ENCODE assay signal across 14 cellular contexts in the genomic region with DNA sequence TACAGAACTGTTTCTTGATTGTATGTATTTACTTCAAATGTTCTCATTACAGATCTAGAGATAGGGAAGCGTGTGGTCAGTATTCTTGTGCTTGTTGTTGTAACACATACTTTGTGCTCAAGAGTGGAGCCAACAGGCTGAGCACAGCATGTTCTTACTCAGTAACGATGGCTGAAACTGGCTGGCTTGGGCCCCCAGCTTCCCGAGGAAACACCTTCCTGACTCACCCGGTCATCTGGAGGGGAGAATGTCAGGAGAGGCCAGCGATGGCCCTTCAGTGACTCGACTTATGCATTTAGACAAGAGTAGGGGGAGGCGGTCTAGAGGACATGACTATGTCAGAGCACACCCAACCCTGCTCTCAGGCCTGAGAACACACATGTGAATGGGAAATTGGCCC. TPM values are rescaled to one million over a fixed set of nuclear protein-coding genes. Genes with fewer than 3 reads are reported as not detected.
DNase-seq lines count a peak whose midpoint lies in the region; ATAC-seq and TF ChIP-seq lines count a peak whose summit lies in the region.
"Had no signal": no experiment of that assay in that cellular context is flagged by ENCODE, and none has a peak within 500 bp of the region (broad histone marks: within the 10 kb centered on the region; RNA-seq: fewer than 3 reads in every experiment).

No MANE protein-coding gene starts in this region.

- TF ChIP-seq CTCF in AG04449 (IDR thresholded peaks at IDR 0.05; ENCODE audit: insufficient read depth, low read length, missing control alignments) = no peak
- no peak for TF ChIP-seq CTCF in fibroblast of mammary gland (conservative IDR thresholded peaks at IDR 0.05; ENCODE audit: control insufficient read depth, insufficient read depth, low read depth, low read length)
- no peak for TF ChIP-seq CTCF in prostate gland (IDR thresholded peaks at IDR 0.05)

- H3K27ac ChIP-seq in prostate gland = peak overlapping the region; percentile 23 to 43
- H3K27ac ChIP-seq: SK-N-MC had no signal

- intact Hi-C loops in prostate gland (cut with DNase I) = loop anchor here (5.0 to 10.0 kb wide), 2 partner anchors 63 to 190 kb away; a partner anchor contains a TSS

- ATAC-seq in HG03135 (IDR thresholded peaks at IDR 0.05; ENCODE audit: unreplicated experiment) = no peak
- ATAC-seq: activated CD4-positive, CD25-positive, alpha-beta regulatory T cell treated with anti-CD3 and anti-CD28 coated beads, Interleukin-2, amount 50 U/mL, for 24 hours had no signal

- POLR2A ChIA-PET in AG04449 (lab: Yijun Ruan, JAX) = interaction anchor here (0.9 to 2.3 kb wide), 8 partner anchors 9 to 186 kb away, joined by 3 to 20 read pairs (median 4); a partner anchor contains a TSS

- CTCF ChIA-PET in AG04449 (lab: Yijun Ruan, JAX) = interaction anchor here (1.0 to 12.5 kb wide), 17 partner anchors 9 to 193 kb away, joined by 3 to 166 read pairs (median 25); a partner anchor contains a TSS

- H3K4me1 ChIP-seq in prostate gland (replicated peaks) = no peaks in the 10 kb centered on the region

- WGBS in prostate gland = 66% methylated on average over 7 of the region's 7 CpGs

- TF ChIP-seq POLR2A in prostate gland (IDR thresholded peaks at IDR 0.05) = no peak

- H3K4me3 ChIP-seq in AG04449 (ENCODE audit: low read depth, low read length) (no peak overlapping the region), fibroblast of mammary gland (ENCODE audit: control insufficient read depth, low read depth, low read length) (no peak overlapping the region), prostate gland (no peak overlapping the region)
- H3K4me3 ChIP-seq: SK-N-MC had no signal

- H3K9me3 ChIP-seq in prostate gland = no peaks in the 10 kb centered on the region

- DNase-seq in AG04449 (ENCODE audit: low read depth, low spot score) = peak; percentile 72
- DNase-seq in RKO (ENCODE audit: low spot score) = peak; percentile 77
- peak; percentile 89 for DNase-seq in fibroblast of mammary gland (ENCODE audit: low read depth)
- DNase-seq in prostate gland (ENCODE audit: low spot score) = no peak
- DNase-seq in NCI-H1694 treated with DMSO at 0.1 percent for 48 hours (lab: John Stamatoyannopoulos, UW) = no peak
- DNase-seq in ecto neural progenitor cell (ENCODE audit: low spot score) = no peak
- DNase-seq in mesenteric fat pad (ENCODE audit: low spot score) = no peak
- DNase-seq: effector CD4-positive, alpha-beta T cell; NCI-H187; NK-92 treated with Interleukin-12 subunit alpha and Interleukin-12 subunit beta, amount 100 ng/mL, for 24 hours; retina had no signal

- H3K27me3 ChIP-seq in prostate gland (replicated peaks; ENCODE audit: insufficient read depth) = no peaks in the 10 kb centered on the region

- H3K36me3 ChIP-seq in prostate gland = no peaks in the 10 kb centered on the region

RNA-seq across cellular contexts. Expression of a gene that starts 25.6 kb away (rescaled TPM):
- total RNA-seq in prostate gland (1 to 10 TPM in 1 of 2 donors, not detected in 1; 1.7 TPM), mesenteric fat pad (0.26 TPM)

Comparison
In these comparisons a context has a peak if more than half of its experiments do, and no peak if none do; other contexts are left out.
1. DNase-seq: peak in AG04449 (single experiment), RKO (single experiment) and fibroblast of mammary gland (single experiment); none in prostate gland (single experiment), NCI-H1694 treated with DMSO at 0.1 percent for 48 hours (single experiment), ecto neural progenitor cell (single experiment) and mesenteric fat pad (single experiment).